In genomic region chr10:89853796-89854195, GRCh38 we compare ENCODE assay signal across 1 cellular context.
TF ChIP-seq lines count a peak whose summit lies in the region.

No MANE protein-coding gene starts in this region.

TF ChIP-seq in HCT116, 20 proteins besides CTCF, POLR2A, EP300 and RAD21 (continued from another document):
- TF ChIP-seq YY1 (IDR thresholded peaks at IDR 0.05; ENCODE audit: extremely low read depth, insufficient replicate concordance, low read depth, low read length): no peak
